ENCODE assay signal across 8 cellular contexts in the genomic region with DNA sequence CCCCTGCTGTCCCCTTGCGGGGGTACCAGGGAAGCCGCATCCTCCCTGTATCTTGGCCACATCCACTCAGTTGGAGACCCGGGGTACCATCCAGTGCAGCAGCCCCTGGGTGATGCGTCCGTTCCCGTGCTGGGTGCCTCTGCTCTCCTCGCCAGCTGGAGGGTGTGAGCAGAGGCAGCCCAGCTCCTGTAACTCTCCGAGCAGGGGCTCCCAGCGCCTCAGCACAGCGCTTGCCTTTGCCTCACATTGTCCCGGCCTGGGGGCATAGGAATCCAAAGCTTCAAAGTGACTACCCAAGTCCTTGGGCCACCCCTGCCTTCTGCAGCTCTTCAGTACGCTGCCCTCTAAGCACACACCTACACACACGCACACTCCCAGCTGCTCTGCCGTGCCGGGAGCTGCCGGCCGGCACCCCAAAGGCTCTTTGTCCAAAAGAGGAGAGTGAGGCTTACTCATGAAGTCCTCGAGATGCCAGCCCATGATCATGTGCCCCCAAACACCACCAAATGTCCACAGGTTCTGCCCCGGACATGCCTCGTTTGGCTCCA. TPM values are rescaled to one million over a fixed set of nuclear protein-coding genes. Genes with fewer than 3 reads are reported as not detected.
DNase-seq lines count a peak whose midpoint lies in the region; ATAC-seq and TF ChIP-seq lines count a peak whose summit lies in the region.
"Had no signal": no experiment of that assay in that cellular context is flagged by ENCODE, and none has a peak within 500 bp of the region (broad histone marks: within the 10 kb centered on the region; RNA-seq: fewer than 3 reads in every experiment).

No MANE protein-coding gene starts in this region.

- H3K27me3 ChIP-seq in ectodermal cell (ENCODE audit: control insufficient read depth, insufficient read depth, low read length, poor library complexity, severe bottlenecking), result no peaks in the 10 kb centered on the region
- peaks cover 6% of the 10 kb centered on the region for H3K27me3 ChIP-seq in lower lobe of right lung (ENCODE audit: low read depth)
- no peaks in the 10 kb centered on the region for H3K27me3 ChIP-seq in tibial artery

- peaks cover 30% of the 10 kb centered on the region for H3K4me1 ChIP-seq in ectodermal cell (ENCODE audit: control insufficient read depth, insufficient read depth, low read length)
- H3K4me1 ChIP-seq in lower lobe of right lung, result peaks cover 24% of the 10 kb centered on the region
- H3K4me1 ChIP-seq in tibial artery, result peaks cover 0 to 51% (median 28%) of the 10 kb centered on the region in 4 donors

- H3K27me3 Mint-ChIP-seq in activated CD4-positive, alpha-beta T cell treated with anti-CD3 and anti-CD28 coated beads for 36 hours, result peaks cover 29% of the 10 kb centered on the region

- TF ChIP-seq CTCF in lower lobe of right lung (IDR thresholded peaks at IDR 0.05) (no peak), tibial artery (IDR thresholded peaks at IDR 0.05) (no peak)

- no peaks in the 10 kb centered on the region for H3K4me1 Mint-ChIP-seq in activated CD4-positive, alpha-beta T cell treated with anti-CD3 and anti-CD28 coated beads for 36 hours

- 13 to 16% methylated on average over 20 of the region's 20 CpGs for WGBS in ectodermal cell, 2 experiments

- DNase-seq in M059J (ENCODE audit: low read depth), result peak; percentile 43
- no peak for DNase-seq in lower lobe of right lung
- no peak for DNase-seq in tibial artery
- no peak for DNase-seq in GF-D8 (lab: John Stamatoyannopoulos, UW)
- DNase-seq in activated CD4-positive, alpha-beta T cell treated with anti-CD3 and anti-CD28 coated beads for 36 hours, result no peak
- no peak for DNase-seq in stimulated activated CD4-positive, alpha-beta T cell treated with anti-CD3 and anti-CD28 coated beads, Interleukin-15, amount 100 ng/mL, for 24 hours
- DNase-seq: activated CD4-positive, alpha-beta T cell treated with anti-CD3 and anti-CD28 coated beads for 48 hours had no signal

- POLR2A ChIA-PET in activated CD4-positive, alpha-beta T cell treated with anti-CD3 and anti-CD28 coated beads for 36 hours (lab: Charles Lee), result interaction anchor here (0.6 kb wide), 1 partner anchor 286 kb away, joined by 6 read pairs; no protein-coding TSS in a partner anchor

- no peak overlapping the region for H3K4me3 Mint-ChIP-seq in activated CD4-positive, alpha-beta T cell treated with anti-CD3 and anti-CD28 coated beads for 36 hours

- H3K27ac ChIP-seq in ectodermal cell (ENCODE audit: insufficient read depth, low read depth, low read length, poor library complexity, severe bottlenecking) (peak overlapping the region; percentile 87), lower lobe of right lung (peak overlapping the region; percentile 83), tibial artery (peak overlapping the region; percentile 88 to 91)

- H3K36me3 Mint-ChIP-seq in activated CD4-positive, alpha-beta T cell treated with anti-CD3 and anti-CD28 coated beads for 36 hours (ENCODE audit: low read depth), result no peaks in the 10 kb centered on the region

- H3K4me3 ChIP-seq in ectodermal cell (ENCODE audit: insufficient read depth, low read depth, low read length) (peak overlapping the region; percentile 63), lower lobe of right lung (peak overlapping the region; percentile 63), tibial artery (peak overlapping the region; percentile 53 to 75)

- peak; percentile 16 to 63 for ATAC-seq in lower lobe of right lung
- no peak for ATAC-seq in activated CD4-positive, alpha-beta T cell treated with anti-CD3 and anti-CD28 coated beads for 36 hours

- H3K9me3 Mint-ChIP-seq in activated CD4-positive, alpha-beta T cell treated with anti-CD3 and anti-CD28 coated beads for 36 hours (ENCODE audit: low read depth), result no peaks in the 10 kb centered on the region

- H3K9me3 ChIP-seq in ectodermal cell (ENCODE audit: control insufficient read depth, low read length) (no peaks in the 10 kb centered on the region), lower lobe of right lung (no peaks in the 10 kb centered on the region), tibial artery (no peaks in the 10 kb centered on the region)

- CTCF ChIA-PET in activated CD4-positive, alpha-beta T cell treated with anti-CD3 and anti-CD28 coated beads for 36 hours (lab: Charles Lee), result no interaction called here

- H3K36me3 ChIP-seq in ectodermal cell (ENCODE audit: control insufficient read depth, insufficient read depth, low read length) (no peaks in the 10 kb centered on the region), lower lobe of right lung (no peaks in the 10 kb centered on the region), tibial artery (peaks cover 0 to 5% (median 0%) of the 10 kb centered on the region in 3 donors)

- no peak overlapping the region for H3K27ac Mint-ChIP-seq in activated CD4-positive, alpha-beta T cell treated with anti-CD3 and anti-CD28 coated beads for 36 hours

- intact Hi-C loops in lower lobe of right lung (cut with DNase I) (no loop called here), tibial artery (cut with DNase I; ENCODE audit: low total_unique reads) (no loop called here)
- intact Hi-C loops in activated CD4-positive, alpha-beta T cell treated with anti-CD3 and anti-CD28 coated beads for 36 hours (cut with DNase I, micrococcal nuclease), result no loop called here

RNA-seq across cellular contexts. Expression of gene ANGPTL2, which starts 0.7 kb away (rescaled TPM):
- 11.5 and 15.8 TPM in 2 replicates for total RNA-seq in M059J (2014; rRNA removed; shearing (Covaris generic))
- 32.5 TPM for polyA plus RNA-seq in ectodermal cell (2013, experiment 1 of 4)
- 36.7 TPM for polyA plus RNA-seq in ectodermal cell (2013, experiment 2 of 4)
- 26.6 TPM for polyA plus RNA-seq in ectodermal cell (2013, experiment 3 of 4)
- 30.0 TPM for polyA plus RNA-seq in ectodermal cell (2013, experiment 4 of 4)
- total RNA-seq in lower lobe of right lung, result 11.4 TPM
- not detected for total RNA-seq in activated CD4-positive, alpha-beta T cell treated with anti-CD3 and anti-CD28 coated beads for 36 hours

Comparison
In these comparisons a context has a peak if more than half of its experiments do, and no peak if none do; other contexts are left out.
1. RNA of gene ANGPTL2, which starts 0.7 kb away (total RNA-seq): 11.5 to 15.8 TPM in M059J and 11.4 TPM in lower lobe of right lung (single experiment); not detected in activated CD4-positive, alpha-beta T cell treated with anti-CD3 and anti-CD28 coated beads for 36 hours; every median in the first group is over 10 times any median in the second.
2. Peak in every context shown above with its lines, with median percentiles within 50 percentile points of each other: H3K27ac ChIP-seq and H3K4me3 ChIP-seq.